ENCODE assay signal across 9 cellular contexts in genomic region chr2:241509408-241509784, GRCh38. TPM values are rescaled to one million over a fixed set of nuclear protein-coding genes. Genes with fewer than 3 reads are reported as not detected.
DNase-seq lines count a peak whose midpoint lies in the region; ATAC-seq and TF ChIP-seq lines count a peak whose summit lies in the region.
"Had no signal": no experiment of that assay in that cellular context is flagged by ENCODE, and none has a peak within 500 bp of the region (broad histone marks: within the 10 kb centered on the region; RNA-seq: fewer than 3 reads in every experiment).

No MANE protein-coding gene starts in this region.

- H3K9me3 Mint-ChIP-seq in GM23338, result no peaks in the 10 kb centered on the region; the same call in 2 of the 3 replicates
- no peaks in the 10 kb centered on the region for H3K9me3 Mint-ChIP-seq in activated T-helper 17 cell treated with anti-CD3 and anti-CD28 coated beads, Interleukin-2, amount 50 U/mL, for 72 hours

- intact Hi-C loops in mucosa of descending colon (cut with DNase I, micrococcal nuclease), result no loop called here

- H3K27me3 Mint-ChIP-seq in GM23338 (ENCODE audit: insufficient read depth, low read depth, poor library complexity), result peaks cover 25% of the 10 kb centered on the region
- H3K27me3 Mint-ChIP-seq in activated T-helper 17 cell treated with anti-CD3 and anti-CD28 coated beads, Interleukin-2, amount 50 U/mL, for 72 hours, result no peaks in the 10 kb centered on the region

- peak overlapping the region; percentile 97 for H2AFZ ChIP-seq in GM23338

- H3K9me2 ChIP-seq in GM23338 (ENCODE audit: insufficient read depth), result no peaks in the 10 kb centered on the region

- H3K27me3 ChIP-seq in GM23338 (ENCODE audit: insufficient read depth) (peaks cover 8% of the 10 kb centered on the region; the same call in 1 of the 2 replicates), iPS-15b (ENCODE audit: control insufficient read depth, insufficient read depth, low read length) (peaks cover 7% of the 10 kb centered on the region), SJCRH30 (no peaks in the 10 kb centered on the region)

- H3K4me1 ChIP-seq in GM23338 (ENCODE audit: insufficient read depth) (peaks cover 16% of the 10 kb centered on the region), iPS-15b (ENCODE audit: control insufficient read depth, insufficient read depth, low read length) (peaks cover 4% of the 10 kb centered on the region), SJCRH30 (peaks cover 22% of the 10 kb centered on the region), mucosa of descending colon (ENCODE audit: low read depth) (peaks cover 19% of the 10 kb centered on the region)

- H3K36me3 ChIP-seq in GM23338 (ENCODE audit: insufficient read depth), result no peaks in the 10 kb centered on the region
- peaks cover 6% of the 10 kb centered on the region for H3K36me3 ChIP-seq in iPS-15b (ENCODE audit: control insufficient read depth, insufficient read depth, low read length)
- H3K36me3 ChIP-seq in SJCRH30, result peaks cover 2% of the 10 kb centered on the region; the same call in 1 of the 2 replicates
- H3K36me3 ChIP-seq in mucosa of descending colon (ENCODE audit: low read depth), result no peaks in the 10 kb centered on the region

- peaks cover 16% of the 10 kb centered on the region for H3K4me1 Mint-ChIP-seq in GM23338
- H3K4me1 Mint-ChIP-seq in activated T-helper 17 cell treated with anti-CD3 and anti-CD28 coated beads, Interleukin-2, amount 50 U/mL, for 72 hours, result peaks cover 5% of the 10 kb centered on the region

- peaks cover 32% of the 10 kb centered on the region for H3K79me2 ChIP-seq in GM23338 (replicated peaks; ENCODE audit: insufficient read depth)

- H3K36me3 Mint-ChIP-seq in GM23338 (ENCODE audit: low read depth), result peaks cover 21% of the 10 kb centered on the region
- H3K36me3 Mint-ChIP-seq in activated T-helper 17 cell treated with anti-CD3 and anti-CD28 coated beads, Interleukin-2, amount 50 U/mL, for 72 hours (ENCODE audit: low read depth), result no peaks in the 10 kb centered on the region

- H3K27ac Mint-ChIP-seq in GM23338, result no peak overlapping the region
- peak overlapping the region; percentile 85 for H3K27ac Mint-ChIP-seq in activated T-helper 17 cell treated with anti-CD3 and anti-CD28 coated beads, Interleukin-2, amount 50 U/mL, for 72 hours

- peak overlapping the region; percentile 76 for H3K4me3 Mint-ChIP-seq in GM23338
- peak overlapping the region; percentile 85 for H3K4me3 Mint-ChIP-seq in activated T-helper 17 cell treated with anti-CD3 and anti-CD28 coated beads, Interleukin-2, amount 50 U/mL, for 72 hours

- H3K27ac ChIP-seq in GM23338 (ENCODE audit: low read depth) (no peak overlapping the region), skin epidermis (peak overlapping the region in 18 of 21 experiments; percentile 78 to 97 (median 92)), SJCRH30 (no peak overlapping the region)

- ATAC-seq in GM23338 (no peak), mucosa of descending colon (no peak)
- no peak for ATAC-seq in activated T-helper 17 cell treated with anti-CD3 and anti-CD28 coated beads, Interleukin-2, amount 50 U/mL, for 72 hours (replicated peaks)

- 0 out of 2 replicates have a peak, but pooled peaks cover 4% of the 10 kb centered on the region for H3F3A ChIP-seq in GM23338 (replicated peaks; ENCODE audit: low read depth)

- TF ChIP-seq CTCF in GM23338 (conservative IDR thresholded peaks at IDR 0.05; ENCODE audit: low read depth in 2 of 2), result no peak
- TF ChIP-seq CTCF in mucosa of descending colon (IDR thresholded peaks at IDR 0.05), result no peak

- no peak for DNase-seq in GM23338 (ENCODE audit: low spot score)
- no peak for DNase-seq in cortex of kidney (lab: John Stamatoyannopoulos, UW)
- no peak for DNase-seq in SJCRH30
- DNase-seq in activated gamma-delta T cell treated with Interleukin-2 at 50 U/mL for 16 hours, result no peak
- no peak for DNase-seq in mucosa of descending colon
- DNase-seq: NCI-H774 had no signal

- H3K4me3 ChIP-seq in GM23338 (peak overlapping the region; percentile 94), iPS-15b (ENCODE audit: low read depth, low read length) (peak overlapping the region; percentile 89), skin epidermis (peak overlapping the region; percentile 63 to 99 (median 90)), SJCRH30 (no peak overlapping the region), mucosa of descending colon (no peak overlapping the region)

- H3K9me3 ChIP-seq in iPS-15b (ENCODE audit: control insufficient read depth, insufficient read depth, low read length) (no peaks in the 10 kb centered on the region), SJCRH30 (replicated peaks) (no peaks in the 10 kb centered on the region), mucosa of descending colon (no peaks in the 10 kb centered on the region)

- H3K4me2 ChIP-seq in GM23338, result peak overlapping the region; percentile 93

- peaks cover 21% of the 10 kb centered on the region; the same call in 1 of the 2 replicates for H4K20me1 ChIP-seq in GM23338 (replicated peaks; ENCODE audit: insufficient read depth)

- H3K9ac ChIP-seq in iPS-15b (ENCODE audit: low read depth, low read length), result peak overlapping the region; percentile 76

TF ChIP-seq in GM23338, 12 proteins besides CTCF, POLR2A, EP300 and RAD21:
- TF ChIP-seq JUNB (IDR thresholded peaks at IDR 0.05; ENCODE audit: unreplicated experiment) (no peak), STAT1 (IDR thresholded peaks at IDR 0.05; ENCODE audit: unreplicated experiment) (no peak), POLR2AphosphoS5 (IDR thresholded peaks at IDR 0.05; ENCODE audit: low read depth) (no peak), NANOG (IDR thresholded peaks at IDR 0.05; ENCODE audit: borderline replicate concordance) (no peak), ETS1 (IDR thresholded peaks at IDR 0.05) (no peak), CREB1 (CRISPR knock-in tag; IDR thresholded peaks at IDR 0.05; ENCODE audit: low read depth) (no peak)

RNA-seq across cellular contexts. Expression of gene STK25, which starts 1.0 kb away (rescaled TPM):
- 275 and 304 TPM in 2 replicates for total RNA-seq in GM23338 (2014; rRNA removed; shearing (Covaris generic))
- 125 and 142 TPM in 2 replicates for polyA plus RNA-seq in GM23338 (2016; fragmentation: Nextera tagmentation; extraction: Ambion mirVana)
- total RNA-seq in activated T-helper 17 cell treated with anti-CD3 and anti-CD28 coated beads, Interleukin-2, amount 50 U/mL, for 72 hours, result 10 to 100 TPM; 86.7 to 87.8 TPM
- 132 and 171 TPM in 2 replicates for total RNA-seq in SJCRH30 (2014; rRNA removed; shearing (Covaris generic))
- total RNA-seq in mucosa of descending colon, result 100 to 1,000 TPM in 2 of 3 donors, 10 to 100 TPM in 1; 89.8 to 137 (median 129) TPM

RNA-seq across cellular contexts. Expression of gene BOK, which starts 49.1 kb away (rescaled TPM):
- total RNA-seq in GM23338 (2014; rRNA removed; shearing (Covaris generic)), result 33.4 and 36.7 TPM in 2 replicates
- 13.5 and 13.6 TPM in 2 replicates for polyA plus RNA-seq in GM23338 (2016; fragmentation: Nextera tagmentation; extraction: Ambion mirVana)
- total RNA-seq in activated T-helper 17 cell treated with anti-CD3 and anti-CD28 coated beads, Interleukin-2, amount 50 U/mL, for 72 hours, result under 1 TPM in 1 of 2 donors, not detected in 1; 0.16 TPM
- total RNA-seq in SJCRH30 (2014; rRNA removed; shearing (Covaris generic)), result 6.6 and 7.3 TPM in 2 replicates
- total RNA-seq in mucosa of descending colon, result 10 to 100 TPM in 1 of 3 donors, 1 to 10 TPM in 2; 6.7 to 25.5 (median 7.4) TPM

Comparison
In these comparisons a context has a peak if more than half of its experiments do, and no peak if none do; other contexts are left out.
1. H3K27ac ChIP-seq: peak in skin epidermis (18 of 21); none in GM23338 (single experiment) and SJCRH30 (single experiment).
2. H3K4me3 ChIP-seq: peak in GM23338 (single experiment), iPS-15b (single experiment) and skin epidermis (7 of 7); none in SJCRH30 (single experiment) and mucosa of descending colon (single experiment).